Comparison of ENCODE assay signal across 29 cellular contexts in the genomic region with DNA sequence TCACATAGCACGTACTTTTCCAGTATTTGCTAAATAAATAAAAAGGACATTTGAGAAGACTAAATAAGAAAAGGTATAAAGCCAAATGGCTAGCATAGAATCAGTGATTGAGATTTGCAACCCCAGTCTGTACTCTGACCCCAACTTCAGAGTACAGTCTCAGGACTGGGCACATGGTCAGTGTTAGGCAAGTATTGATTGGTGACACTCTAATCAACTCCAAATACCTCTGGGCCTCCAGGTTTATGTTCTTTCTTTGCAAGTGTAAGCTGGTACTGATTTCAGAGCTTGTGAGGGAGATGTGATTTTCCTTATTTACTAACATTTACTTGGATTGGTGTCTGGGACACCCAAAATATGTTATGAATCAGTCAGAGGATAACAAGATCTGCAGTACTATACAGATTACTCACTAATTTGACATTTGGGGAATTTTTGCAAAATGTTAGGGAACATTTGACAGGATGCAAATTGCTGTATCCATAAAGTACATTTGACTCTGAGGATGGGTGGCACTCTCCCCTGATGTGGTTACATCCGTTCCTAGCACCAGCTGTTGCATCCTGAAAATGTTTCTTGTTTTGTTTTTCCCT. TPM values are rescaled to one million over a fixed set of nuclear protein-coding genes. Genes with fewer than 3 reads are reported as not detected.
DNase-seq lines count a peak whose midpoint lies in the region; TF ChIP-seq lines count a peak whose summit lies in the region.
"Had no signal": no experiment of that assay in that cellular context is flagged by ENCODE, and none has a peak within 500 bp of the region (broad histone marks: within the 10 kb centered on the region; RNA-seq: fewer than 3 reads in every experiment).

No MANE protein-coding gene starts in this region.

- H3K27ac ChIP-seq in osteoblast (ENCODE audit: low read depth, low read length) (no peak overlapping the region), right atrium auricular region (no peak overlapping the region)
- H3K27ac ChIP-seq: HL-60, left lung, neural progenitor cell, RWPE1 had no signal

- no peaks in the 10 kb centered on the region for H3K27me3 ChIP-seq in osteoblast (ENCODE audit: insufficient read depth, low read length)
- H3K27me3 ChIP-seq in right atrium auricular region: no peaks in the 10 kb centered on the region
- H3K27me3 ChIP-seq: left lung, neural progenitor cell had no signal

- TF ChIP-seq CTCF in fibroblast of villous mesenchyme (IDR thresholded peaks at IDR 0.05; ENCODE audit: insufficient read depth, low read depth, low read length) (no peak), osteoblast (IDR thresholded peaks at IDR 0.05; ENCODE audit: extremely low read depth, low read depth, low read length) (no peak), right atrium auricular region (IDR thresholded peaks at IDR 0.05) (no peak)

- no peaks in the 10 kb centered on the region for H3K79me2 ChIP-seq in osteoblast (ENCODE audit: insufficient read depth, low read length)

- DNase-seq in GM03348 (ENCODE audit: low spot score) (peak; percentile 30), M059J (ENCODE audit: low read depth) (peak; percentile 15), fibroblast of villous mesenchyme (ENCODE audit: low read depth) (peak; percentile 8), osteoblast (ENCODE audit: insufficient read length, low spot score, missing footprints) (peak; percentile 42), NCI-H1694 (lab: John Stamatoyannopoulos, UW) (no peak), islet precursor cell (no peak), right atrium auricular region (ENCODE audit: low spot score) (no peak)
- DNase-seq in activated CD4-positive, CD25-positive, alpha-beta regulatory T cell treated with anti-CD3 and anti-CD28 coated beads, Interleukin-2, amount 50 U/mL, for 72 hours: no peak
- DNase-seq: ACHN; activated B cell treated with CpG ODN at 0.5 μM for 24 hours; activated CD4-positive, alpha-beta T cell treated with anti-CD3 and anti-CD28 coated beads, Interleukin-2, amount 50 U/mL, for 1 hour; activated gamma-delta T cell; activated T-cell treated with anti-CD3 and anti-CD28 coated beads, Interleukin-2, amount 50 U/mL, for 24 hours; C1 segment of cervical spinal cord; Caco-2; caudate nucleus; DMS53; Kasumi-1; left lung; mesenchymal stem cell; MV-4-11; NCI-H1436 treated with DMSO at 0.1 percent for 48 hours; NCI-H510A; posterior cingulate gyrus; stimulated activated CD4-positive, alpha-beta T cell treated with anti-CD3 and anti-CD28 coated beads, Interleukin-4, amount 100 ng/mL, for 1 hour had no signal

- no peaks in the 10 kb centered on the region for H3K9me3 ChIP-seq in osteoblast (ENCODE audit: low read depth, low read length)
- no peaks in the 10 kb centered on the region for H3K9me3 ChIP-seq in right atrium auricular region
- H3K9me3 ChIP-seq: Caco-2 had no signal

- no peak overlapping the region for H3K4me3 ChIP-seq in fibroblast of villous mesenchyme (ENCODE audit: low read depth, low read length)
- no peak overlapping the region for H3K4me3 ChIP-seq in osteoblast (ENCODE audit: insufficient read depth, low read length)
- H3K4me3 ChIP-seq in right atrium auricular region: no peak overlapping the region
- H3K4me3 ChIP-seq: HAP-1, left lung, neural progenitor cell had no signal

- no peak overlapping the region for H2AFZ ChIP-seq in osteoblast (ENCODE audit: low read length)
- H2AFZ ChIP-seq: neural progenitor cell had no signal

- H3K4me1 ChIP-seq in osteoblast (ENCODE audit: insufficient read depth, low read length) (peaks cover 7% of the 10 kb centered on the region), right atrium auricular region (peaks cover 0 to 5% of the 10 kb centered on the region in 2 donors)
- H3K4me1 ChIP-seq: Caco-2, left lung, neural progenitor cell had no signal

- H3K4me2 ChIP-seq in osteoblast (ENCODE audit: insufficient read depth, low read length): no peak overlapping the region
- H3K4me2 ChIP-seq: neural progenitor cell had no signal

- H4K20me1 ChIP-seq in osteoblast (ENCODE audit: insufficient read depth, low read length): no peaks in the 10 kb centered on the region

- H3K36me3 ChIP-seq in osteoblast (ENCODE audit: insufficient read depth, low read length) (no peaks in the 10 kb centered on the region), right atrium auricular region (no peaks in the 10 kb centered on the region)
- H3K36me3 ChIP-seq: HAP-1, left lung, neural progenitor cell had no signal

RNA-seq across cellular contexts. Expression of gene LMO4, which starts 34.2 kb away (rescaled TPM):
- total RNA-seq in M059J (2014; rRNA removed; shearing (Covaris generic)): 87.1 and 103 TPM in 2 replicates
- total RNA-seq in fibroblast of villous mesenchyme: 44.1 and 70.8 TPM in 2 replicates
- 61.9 and 62.8 TPM in 2 replicates for total RNA-seq in osteoblast
- 10 to 100 TPM; 32.7 to 47.7 TPM for total RNA-seq in right atrium auricular region

Comparison
In these comparisons a context has a peak if more than half of its experiments do, and no peak if none do; other contexts are left out.
1. DNase-seq: peak in GM03348 (single experiment), M059J (single experiment), fibroblast of villous mesenchyme (single experiment) and osteoblast (single experiment); none in NCI-H1694 (single experiment), activated CD4-positive, CD25-positive, alpha-beta regulatory T cell treated with anti-CD3 and anti-CD28 coated beads, Interleukin-2, amount 50 U/mL, for 72 hours (single experiment), islet precursor cell (single experiment) and right atrium auricular region (single experiment).